Comparison of ENCODE assay signal across 8 cellular contexts in the genomic region with DNA sequence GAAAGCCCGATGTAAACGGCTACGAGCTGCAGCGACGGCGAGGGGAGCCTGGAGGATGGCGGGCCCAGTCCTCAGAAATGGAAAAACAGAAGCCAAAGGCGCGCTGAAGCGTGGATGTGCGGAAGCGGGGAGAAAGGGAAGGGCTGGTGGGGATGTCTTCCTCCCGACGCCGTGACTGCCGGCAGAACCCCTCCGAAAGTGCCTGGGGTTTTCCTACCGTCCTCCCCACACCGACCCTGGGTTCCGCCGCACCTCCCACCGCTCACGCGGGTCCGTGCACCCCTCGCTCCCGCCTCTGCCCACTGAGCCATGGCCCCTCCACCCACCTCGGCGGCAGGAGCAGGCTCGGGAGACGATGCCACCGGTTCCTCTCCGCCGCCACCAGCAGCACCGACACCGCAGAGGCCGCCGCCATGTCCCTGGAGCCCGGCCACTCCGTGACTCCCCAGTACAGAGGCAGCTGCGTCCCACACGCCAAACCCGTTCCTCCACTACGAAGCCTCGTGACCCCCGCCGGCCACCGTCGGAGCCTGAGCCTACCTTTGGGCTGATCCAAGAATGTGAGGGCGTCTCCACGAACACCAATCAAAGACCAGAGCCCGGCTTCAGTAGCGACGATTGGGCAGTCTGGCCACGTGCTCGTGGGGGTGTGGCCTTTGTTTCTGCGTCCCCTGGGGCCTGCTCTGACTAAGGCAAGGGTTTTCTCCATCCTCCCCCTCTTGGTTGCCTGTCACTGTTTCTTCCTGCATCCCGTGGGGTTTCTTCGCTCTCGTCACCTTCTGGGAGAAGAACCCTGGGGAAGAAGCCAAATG. TPM values are rescaled to one million over a fixed set of nuclear protein-coding genes. Genes with fewer than 3 reads are reported as not detected.
DNase-seq lines count a peak whose midpoint lies in the region; ATAC-seq and TF ChIP-seq lines count a peak whose summit lies in the region.

A gene (minus strand): TSS at position 471 of the 812 bp plus-strand sequence. CDS start 56 bp downstream, at position 415.

- peaks cover 5% of the 10 kb centered on the region for H3K36me3 Mint-ChIP-seq in activated T-cell treated with anti-CD3 and anti-CD28 coated beads, Interleukin-2, amount 50 U/mL, for 4 hours (ENCODE audit: insufficient read depth)

- H3K36me3 ChIP-seq in Panc1 (ENCODE audit: control insufficient read depth, insufficient read depth, low read length) (peaks cover 2% of the 10 kb centered on the region; the same call in 1 of the 2 replicates), esophagus (ENCODE audit: control insufficient read depth in 2 of 2, insufficient read depth in 2 of 2, low read length in 1 of 2) (peaks cover 0 to 2% of the 10 kb centered on the region in 2 donors), mucosa of stomach (ENCODE audit: control insufficient read depth, insufficient read depth, low read length) (no peaks in the 10 kb centered on the region)

- H3K9ac ChIP-seq in mucosa of stomach (ENCODE audit: low read length) = peak within 1 kb of the TSS; percentile 87

- no peak for TF ChIP-seq RAD21 in Ishikawa (IDR thresholded peaks at IDR 0.05; ENCODE audit: low read depth)

- H3K4me1 ChIP-seq in Panc1 (ENCODE audit: control insufficient read depth, insufficient read depth, low read length) = peaks cover 16% of the 10 kb centered on the region
- H3K4me1 ChIP-seq in esophagus (ENCODE audit: control insufficient read depth in 2 of 2, insufficient read depth in 2 of 2, low read length in 1 of 2) = peaks cover 0 to 2% of the 10 kb centered on the region in 2 donors
- peaks cover 17% of the 10 kb centered on the region for H3K4me1 ChIP-seq in mucosa of stomach (ENCODE audit: control insufficient read depth, insufficient read depth, low read length)

- in situ Hi-C loops in Panc1 (cut with HindIII; ENCODE audit: low pct_unique_long_range_greater_than_20kb, low sequenced_read_pairs) = no loop called here

- intact Hi-C loops in Panc1 (cut with micrococcal nuclease; ENCODE audit: unreplicated experiment) = no loop called here

- H3K27ac ChIP-seq in Panc1 (ENCODE audit: low read length) (peak within 1 kb of the TSS; percentile 92), esophagus (ENCODE audit: low read depth in 2 of 2, low read length in 1 of 2) (peak within 1 kb of the TSS; percentile 92 to 97)

- H3K4me1 Mint-ChIP-seq in activated T-cell treated with anti-CD3 and anti-CD28 coated beads, Interleukin-2, amount 50 U/mL, for 4 hours (ENCODE audit: low read depth) = peaks cover 35% of the 10 kb centered on the region

- H3K27me3 ChIP-seq in Panc1 (ENCODE audit: control insufficient read depth, insufficient read depth, low read length) (no peaks in the 10 kb centered on the region), esophagus (ENCODE audit: control insufficient read depth in 1 of 2, insufficient read depth in 2 of 2, low read length in 2 of 2) (no peaks in the 10 kb centered on the region), mucosa of stomach (ENCODE audit: control insufficient read depth, insufficient read depth, low read length) (no peaks in the 10 kb centered on the region)

- no peaks in the 10 kb centered on the region for H3K9me3 Mint-ChIP-seq in activated T-cell treated with anti-CD3 and anti-CD28 coated beads, Interleukin-2, amount 50 U/mL, for 4 hours

- DNase-seq in DMS114 treated with DMSO at 0.1 percent for 48 hours (lab: John Stamatoyannopoulos, UW; ENCODE audit: unreplicated experiment) = peak; percentile 94
- peak; percentile 95 for DNase-seq in Panc1 (ENCODE audit: low read depth, low spot score)
- DNase-seq in activated T-cell treated with anti-CD3 and anti-CD28 coated beads, Interleukin-2, amount 50 U/mL, for 4 hours = peak; percentile 95
- DNase-seq in stimulated activated CD8-positive, alpha-beta memory T cell treated with anti-CD3 and anti-CD28 coated beads, Interleukin-7, amount 100 ng/mL, for 1 hour (ENCODE audit: low read depth in 2 of 2) = peak; percentile 90 to 94

- H3K9me3 ChIP-seq in Panc1 (ENCODE audit: control insufficient read depth, insufficient read depth, low read depth, low read length) (no peaks in the 10 kb centered on the region), esophagus (ENCODE audit: control insufficient read depth in 2 of 2, insufficient read depth in 1 of 2, low read depth in 1 of 2, low read length in 1 of 2) (no peaks in the 10 kb centered on the region), mucosa of stomach (ENCODE audit: control insufficient read depth, low read length) (no peaks in the 10 kb centered on the region)

- peak; percentile 99 for ATAC-seq in GM21576 (IDR thresholded peaks at IDR 0.05; ENCODE audit: unreplicated experiment)
- ATAC-seq in Panc1 = peak; percentile 99
- ATAC-seq in activated T-cell treated with anti-CD3 and anti-CD28 coated beads, Interleukin-2, amount 50 U/mL, for 4 hours = peak; percentile 99

- H3K27me3 Mint-ChIP-seq in activated T-cell treated with anti-CD3 and anti-CD28 coated beads, Interleukin-2, amount 50 U/mL, for 4 hours (ENCODE audit: low read depth) = no peaks in the 10 kb centered on the region

- H3K4me3 Mint-ChIP-seq in activated T-cell treated with anti-CD3 and anti-CD28 coated beads, Interleukin-2, amount 50 U/mL, for 4 hours = peak within 1 kb of the TSS; percentile 93

- POLR2A ChIA-PET in Panc1 (lab: Charles Lee) = interaction anchor here (0.5 kb wide), 1 partner anchor 1277 kb away, joined by 4 read pairs; no protein-coding TSS in a partner anchor

- no peak for TF ChIP-seq CTCF in Panc1 (IDR thresholded peaks at IDR 0.05)

- peak; percentile 44 for TF ChIP-seq EP300 in Ishikawa (IDR thresholded peaks at IDR 0.05; ENCODE audit: borderline replicate concordance)

- CTCF ChIA-PET in Panc1 (lab: Charles Lee) = no interaction called here

- TSS peak; percentile 78 for BruUV-seq in Panc1 (replicated peaks; lab: Mats Ljungman, UMichigan)

- 0% methylated on average over 55 to 60 of the region's 60 CpGs for WGBS in esophagus, 2 donors

- peak within 1 kb of the TSS; percentile 93 to 97 for H3K4me3 ChIP-seq in Panc1 (ENCODE audit: low read depth in 2 of 2, low read length in 2 of 2)
- peak within 1 kb of the TSS; percentile 90 to 96 for H3K4me3 ChIP-seq in esophagus (ENCODE audit: low read depth in 1 of 2, low read length in 2 of 2)
- H3K4me3 ChIP-seq in mucosa of stomach (ENCODE audit: low read length) = peak within 1 kb of the TSS; percentile 68

TF ChIP-seq in Ishikawa, 13 proteins besides CTCF, POLR2A, EP300 and RAD21:
- TF ChIP-seq TEAD4 (IDR thresholded peaks at IDR 0.05) (peak; percentile 95), TAF1 (IDR thresholded peaks at IDR 0.05; ENCODE audit: low read depth) (peak; percentile 97), TCF12 (IDR thresholded peaks at IDR 0.05; ENCODE audit: low read depth) (peak; percentile 88), NFIC (IDR thresholded peaks at IDR 0.05) (peak; percentile 65; the same call in 1 of the 2 replicates), CREB1 (IDR thresholded peaks at IDR 0.05; ENCODE audit: low read depth) (no peak), ZBTB7A (IDR thresholded peaks at IDR 0.05; ENCODE audit: low read depth) (peak; percentile 45; the same call in 1 of the 2 replicates), EGR1 (IDR thresholded peaks at IDR 0.05) (0 out of 2 replicates have a peak, but pooled peaks have one; percentile 21), FOXM1 (IDR thresholded peaks at IDR 0.05; ENCODE audit: borderline replicate concordance, low read depth) (peak; percentile 43; the same call in 1 of the 2 replicates), YY1 (IDR thresholded peaks at IDR 0.05; ENCODE audit: low read depth) (peak; percentile 91), CEBPB (IDR thresholded peaks at IDR 0.05) (no peak)
- TF ChIP-seq, protein P1, sequence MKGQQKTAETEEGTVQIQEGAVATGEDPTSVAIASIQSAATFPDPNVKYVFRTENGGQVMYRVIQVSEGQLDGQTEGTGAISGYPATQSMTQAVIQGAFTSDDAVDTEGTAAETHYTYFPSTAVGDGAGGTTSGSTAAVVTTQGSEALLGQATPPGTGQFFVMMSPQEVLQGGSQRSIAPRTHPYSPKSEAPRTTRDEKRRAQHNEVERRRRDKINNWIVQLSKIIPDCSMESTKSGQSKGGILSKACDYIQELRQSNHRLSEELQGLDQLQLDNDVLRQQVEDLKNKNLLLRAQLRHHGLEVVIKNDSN (IDR thresholded peaks at IDR 0.05) = peak; percentile 98
- TF ChIP-seq, protein P2, sequence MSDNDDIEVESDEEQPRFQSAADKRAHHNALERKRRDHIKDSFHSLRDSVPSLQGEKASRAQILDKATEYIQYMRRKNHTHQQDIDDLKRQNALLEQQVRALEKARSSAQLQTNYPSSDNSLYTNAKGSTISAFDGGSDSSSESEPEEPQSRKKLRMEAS (IDR thresholded peaks at IDR 0.05) = peak; percentile 96
- TF ChIP-seq, protein P3, sequence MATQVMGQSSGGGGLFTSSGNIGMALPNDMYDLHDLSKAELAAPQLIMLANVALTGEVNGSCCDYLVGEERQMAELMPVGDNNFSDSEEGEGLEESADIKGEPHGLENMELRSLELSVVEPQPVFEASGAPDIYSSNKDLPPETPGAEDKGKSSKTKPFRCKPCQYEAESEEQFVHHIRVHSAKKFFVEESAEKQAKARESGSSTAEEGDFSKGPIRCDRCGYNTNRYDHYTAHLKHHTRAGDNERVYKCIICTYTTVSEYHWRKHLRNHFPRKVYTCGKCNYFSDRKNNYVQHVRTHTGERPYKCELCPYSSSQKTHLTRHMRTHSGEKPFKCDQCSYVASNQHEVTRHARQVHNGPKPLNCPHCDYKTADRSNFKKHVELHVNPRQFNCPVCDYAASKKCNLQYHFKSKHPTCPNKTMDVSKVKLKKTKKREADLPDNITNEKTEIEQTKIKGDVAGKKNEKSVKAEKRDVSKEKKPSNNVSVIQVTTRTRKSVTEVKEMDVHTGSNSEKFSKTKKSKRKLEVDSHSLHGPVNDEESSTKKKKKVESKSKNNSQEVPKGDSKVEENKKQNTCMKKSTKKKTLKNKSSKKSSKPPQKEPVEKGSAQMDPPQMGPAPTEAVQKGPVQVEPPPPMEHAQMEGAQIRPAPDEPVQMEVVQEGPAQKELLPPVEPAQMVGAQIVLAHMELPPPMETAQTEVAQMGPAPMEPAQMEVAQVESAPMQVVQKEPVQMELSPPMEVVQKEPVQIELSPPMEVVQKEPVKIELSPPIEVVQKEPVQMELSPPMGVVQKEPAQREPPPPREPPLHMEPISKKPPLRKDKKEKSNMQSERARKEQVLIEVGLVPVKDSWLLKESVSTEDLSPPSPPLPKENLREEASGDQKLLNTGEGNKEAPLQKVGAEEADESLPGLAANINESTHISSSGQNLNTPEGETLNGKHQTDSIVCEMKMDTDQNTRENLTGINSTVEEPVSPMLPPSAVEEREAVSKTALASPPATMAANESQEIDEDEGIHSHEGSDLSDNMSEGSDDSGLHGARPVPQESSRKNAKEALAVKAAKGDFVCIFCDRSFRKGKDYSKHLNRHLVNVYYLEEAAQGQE (IDR thresholded peaks at IDR 0.05; ENCODE audit: low read depth) = no peak
TF ChIP-seq in Ishikawa: peak in this region for 10.

RNA-seq across cellular contexts. Expression of the gene that starts here (rescaled TPM):
- total RNA-seq in Panc1 (2021; ENCODE audit: unreplicated experiment) = 24.2 TPM
- 28.0 TPM for polyA plus RNA-seq in Panc1 (2012; ENCODE audit: insufficient read length)
- total RNA-seq in activated T-cell treated with anti-CD3 and anti-CD28 coated beads, Interleukin-2, amount 50 U/mL, for 4 hours = 10 to 100 TPM; 14.0 to 18.0 (median 16.9) TPM
- polyA plus RNA-seq in esophagus = 10 to 100 TPM; 26.0 to 33.0 TPM

Comparison
In these comparisons a context has a peak if more than half of its experiments do, and no peak if none do; other contexts are left out.
1. Peak in every context shown above with its lines: DNase-seq, ATAC-seq, H3K4me3 ChIP-seq and H3K27ac ChIP-seq.